ENCODE assay signal across 8 cellular contexts in the genomic region with DNA sequence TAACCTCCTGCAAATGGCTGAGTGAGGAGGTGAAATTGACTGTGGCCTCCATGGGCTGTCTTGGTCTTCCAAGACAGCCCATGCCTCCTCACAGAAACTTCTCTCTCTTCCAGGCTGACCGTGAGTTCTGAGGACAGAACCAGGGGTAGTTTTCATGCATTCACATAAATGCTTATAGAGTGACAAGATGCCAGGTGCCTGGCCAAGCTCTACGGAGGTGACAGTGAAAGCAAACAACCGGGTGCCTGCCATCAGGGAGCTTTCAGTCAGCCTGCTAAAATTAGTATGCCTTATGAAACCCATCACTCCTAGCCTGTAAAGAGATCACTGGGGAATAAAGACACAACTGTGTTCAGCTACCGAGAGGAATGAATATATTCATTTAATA. TPM values are rescaled to one million over a fixed set of nuclear protein-coding genes. Genes with fewer than 3 reads are reported as not detected.
DNase-seq lines count a peak whose midpoint lies in the region; TF ChIP-seq lines count a peak whose summit lies in the region.

No MANE protein-coding gene starts in this region.

- TF ChIP-seq EP300 in esophagus muscularis mucosa (IDR thresholded peaks at IDR 0.05): no peak

- no peaks in the 10 kb centered on the region for H3K79me1 ChIP-seq in neuronal stem cell (ENCODE audit: low read depth, low read length)

- no peaks in the 10 kb centered on the region for H4K20me1 ChIP-seq in BLaER1

- DNase-seq in SJCRH30 (no peak), esophagus muscularis mucosa (ENCODE audit: extremely low spot score) (no peak), neuronal stem cell (ENCODE audit: low spot score) (no peak), NCI-H524 (lab: John Stamatoyannopoulos, UW) (no peak), UCSD-AML1 (lab: John Stamatoyannopoulos, UW; ENCODE audit: unreplicated experiment) (no peak), foreskin melanocyte (no peak)
- DNase-seq in stimulated activated naive CD4-positive, alpha-beta T cell (lab: John Stamatoyannopoulos, UW): no peak

- H3K36me3 ChIP-seq in BLaER1: no peaks in the 10 kb centered on the region
- no peaks in the 10 kb centered on the region for H3K36me3 ChIP-seq in SJCRH30
- H3K36me3 ChIP-seq in esophagus muscularis mucosa: no peaks in the 10 kb centered on the region
- H3K36me3 ChIP-seq in neuronal stem cell (replicated peaks in 1 of 2; ENCODE audit: control insufficient read depth in 2 of 2, insufficient read depth in 2 of 2, low read length in 2 of 2): peaks cover 0 to 3% of the 10 kb centered on the region in 2 donors

- intact Hi-C loops in esophagus muscularis mucosa (cut with DNase I): loop anchor here (5.0 kb wide), 1 partner anchor 38 kb away; no protein-coding TSS in a partner anchor

- peak overlapping the region; percentile 94 for H3K18ac ChIP-seq in neuronal stem cell (ENCODE audit: low read length)

- no peak for TF ChIP-seq POLR2A in esophagus muscularis mucosa (IDR thresholded peaks at IDR 0.05; ENCODE audit: low read depth)

- no peak overlapping the region for H2AK5ac ChIP-seq in neuronal stem cell (ENCODE audit: low read depth, low read length)

- peak overlapping the region; percentile 85 for H3K23ac ChIP-seq in neuronal stem cell (ENCODE audit: low read depth, low read length, poor library complexity)

- no peaks in the 10 kb centered on the region for H3K27me3 ChIP-seq in BLaER1
- no peaks in the 10 kb centered on the region for H3K27me3 ChIP-seq in SJCRH30
- no peaks in the 10 kb centered on the region for H3K27me3 ChIP-seq in esophagus muscularis mucosa
- no peaks in the 10 kb centered on the region for H3K27me3 ChIP-seq in neuronal stem cell (ENCODE audit: control insufficient read depth in 3 of 3, insufficient read depth in 3 of 3, low read depth in 1 of 3, low read length in 3 of 3)

- H3K27ac ChIP-seq in BLaER1 (peak overlapping the region; percentile 95), SJCRH30 (peak overlapping the region; percentile 100), esophagus muscularis mucosa (replicated peaks in 1 of 4) (peak overlapping the region; percentile 96 to 98 (median 96)), neuronal stem cell (replicated peaks; ENCODE audit: low read length) (peak overlapping the region; percentile 87)

- 39% methylated on average over 3 of the region's 4 CpGs for WGBS in esophagus muscularis mucosa
- WGBS in neuronal stem cell (ENCODE audit: extremely low coverage in 2 of 2, insufficient read length in 2 of 2, insufficient replicate concordance in 1 of 2), 2 donors: no CpG with 5 or more reads among the region's 4 CpGs

- H2BK12ac ChIP-seq in neuronal stem cell (ENCODE audit: low read length): no peak overlapping the region

- H3K4me1 ChIP-seq in BLaER1 (peaks cover 38% of the 10 kb centered on the region), SJCRH30 (peaks cover 6% of the 10 kb centered on the region), esophagus muscularis mucosa (peaks cover 15 to 38% (median 34%) of the 10 kb centered on the region in 4 donors), neuronal stem cell (ENCODE audit: control insufficient read depth in 2 of 2, insufficient read depth in 1 of 2, low read depth in 1 of 2, low read length in 2 of 2) (peaks cover 8 to 15% of the 10 kb centered on the region in 2 donors)

- peak overlapping the region; percentile 94 for H3K9ac ChIP-seq in BLaER1
- H3K9ac ChIP-seq in neuronal stem cell (ENCODE audit: low read depth, low read length, poor library complexity): no peak overlapping the region

- no peak overlapping the region for H3K14ac ChIP-seq in neuronal stem cell (ENCODE audit: low read length)

- peak overlapping the region; percentile 90 for H2AFZ ChIP-seq in neuronal stem cell (ENCODE audit: low read length)

- no peak overlapping the region for H2BK15ac ChIP-seq in neuronal stem cell (ENCODE audit: low read length)

- peak overlapping the region; percentile 93 for H3K4me2 ChIP-seq in BLaER1
- peak overlapping the region; percentile 94 for H3K4me2 ChIP-seq in neuronal stem cell (ENCODE audit: insufficient read depth, low read length, poor library complexity, severe bottlenecking)

- no peak overlapping the region for H4K91ac ChIP-seq in neuronal stem cell (ENCODE audit: low read depth, low read length, poor library complexity)

- no peaks in the 10 kb centered on the region for H3K9me3 ChIP-seq in BLaER1
- H3K9me3 ChIP-seq in SJCRH30 (replicated peaks): no peaks in the 10 kb centered on the region
- H3K9me3 ChIP-seq in esophagus muscularis mucosa: no peaks in the 10 kb centered on the region
- no peaks in the 10 kb centered on the region for H3K9me3 ChIP-seq in neuronal stem cell (replicated peaks in 1 of 2; ENCODE audit: control insufficient read depth in 2 of 2, insufficient read depth in 1 of 2, low read depth in 1 of 2, low read length in 2 of 2)

- peak overlapping the region; percentile 91 for H2BK120ac ChIP-seq in neuronal stem cell (ENCODE audit: low read depth, low read length)

- H3K4ac ChIP-seq in neuronal stem cell (ENCODE audit: low read length): no peak overlapping the region

- peak overlapping the region; percentile 99 for H2BK5ac ChIP-seq in neuronal stem cell (ENCODE audit: low read length)

- no peak for TF ChIP-seq CTCF in esophagus muscularis mucosa (IDR thresholded peaks at IDR 0.05)

- H3K4me3 ChIP-seq in BLaER1 (peak overlapping the region; percentile 90), SJCRH30 (peak overlapping the region; percentile 93), esophagus muscularis mucosa (peak overlapping the region; percentile 78 to 94 (median 86)), neuronal stem cell (ENCODE audit: low read length in 2 of 2) (peak overlapping the region in 1 of 2 donors; percentile 68)

- no peak overlapping the region for H4K8ac ChIP-seq in neuronal stem cell (ENCODE audit: low read depth, low read length)

RNA-seq across cellular contexts. Expression of gene RHOBTB1, which starts 0.9 kb away (rescaled TPM):
- 23.0 and 23.6 TPM in 2 replicates for total RNA-seq in SJCRH30 (2014; rRNA removed; shearing (Covaris generic))
- total RNA-seq in esophagus muscularis mucosa: 10 to 100 TPM; 16.7 to 39.2 (median 20.1) TPM
- 16.5 TPM for polyA plus RNA-seq in neuronal stem cell (2013, experiment 1 of 2)
- polyA plus RNA-seq in neuronal stem cell (2013, experiment 2 of 2): 15.5 TPM
